8 cellular contexts compared by ENCODE assay signal in genomic region chr6:33161354-33162320, GRCh38. TPM values are rescaled to one million over a fixed set of nuclear protein-coding genes. Genes with fewer than 3 reads are reported as not detected.
DNase-seq lines count a peak whose midpoint lies in the region; FAIRE-seq lines count a peak whose summit lies in the region.

No MANE protein-coding gene starts in this region.

- H4K91ac ChIP-seq in neuronal stem cell (ENCODE audit: low read depth, low read length, poor library complexity), result no peak overlapping the region

- H3K79me1 ChIP-seq in neuronal stem cell (ENCODE audit: low read depth, low read length), result no peaks in the 10 kb centered on the region

- H3K18ac ChIP-seq in neuronal stem cell (ENCODE audit: low read length), result peak overlapping the region; percentile 96

- peak overlapping the region; percentile 90 for H3K4me2 ChIP-seq in neuronal stem cell (ENCODE audit: insufficient read depth, low read length, poor library complexity, severe bottlenecking)

- FAIRE-seq in frontal cortex (lab: Jason Lieb, UNC), result no peak

- peak overlapping the region; percentile 94 for H4K8ac ChIP-seq in neuronal stem cell (ENCODE audit: low read depth, low read length)

- H2BK15ac ChIP-seq in neuronal stem cell (ENCODE audit: low read length), result peak overlapping the region; percentile 32

- peak overlapping the region; percentile 89 for H2AK5ac ChIP-seq in neuronal stem cell (ENCODE audit: low read depth, low read length)

- H3K27ac ChIP-seq in SJSA1 (no peak overlapping the region), neuronal stem cell (replicated peaks; ENCODE audit: low read length) (no peak overlapping the region), stomach smooth muscle (ENCODE audit: low read length) (peak overlapping the region; percentile 62)

- H3K4me3 ChIP-seq in SJSA1 (peak overlapping the region; percentile 30), neuronal stem cell (ENCODE audit: low read length in 2 of 2) (peak overlapping the region; percentile 29 to 76), stomach smooth muscle (ENCODE audit: low read length in 2 of 2) (peak overlapping the region; percentile 63 to 72)

- H3K9me3 ChIP-seq in SJSA1 (replicated peaks) (no peaks in the 10 kb centered on the region), neuronal stem cell (replicated peaks in 1 of 2; ENCODE audit: control insufficient read depth in 2 of 2, insufficient read depth in 1 of 2, low read depth in 1 of 2, low read length in 2 of 2) (no peaks in the 10 kb centered on the region), stomach smooth muscle (ENCODE audit: control insufficient read depth in 2 of 2, low read length in 2 of 2) (no peaks in the 10 kb centered on the region)

- peak overlapping the region; percentile 49 for H2BK5ac ChIP-seq in neuronal stem cell (ENCODE audit: low read length)

- peak overlapping the region; percentile 91 for H2AFZ ChIP-seq in neuronal stem cell (ENCODE audit: low read length)

- H3K23ac ChIP-seq in neuronal stem cell (ENCODE audit: low read depth, low read length, poor library complexity), result peak overlapping the region; percentile 81

- H3K14ac ChIP-seq in neuronal stem cell (ENCODE audit: low read length), result peak overlapping the region; percentile 65

- DNase-seq in NCI-H1436 (lab: John Stamatoyannopoulos, UW) (peak; percentile 44), NCI-H1436 treated with DMSO at 0.1 percent for 48 hours (lab: John Stamatoyannopoulos, UW) (no peak), HT1080 (ENCODE audit: low read depth) (peak; percentile 50), SJSA1 (ENCODE audit: low read depth in 1 of 2, low spot score in 2 of 2) (peak; percentile 63 to 72), frontal cortex (ENCODE audit: low spot score in 2 of 2) (peak; percentile 79 to 93), neuronal stem cell (ENCODE audit: low spot score) (peak; percentile 70)
- DNase-seq in activated gamma-delta T cell treated with anti-CD3 and anti-CD28 coated beads, Interleukin-2, amount 50 U/mL, for 16 hours (ENCODE audit: low read depth), result peak; percentile 72

- H3K4me1 ChIP-seq in SJSA1 (replicated peaks) (peaks cover 11% of the 10 kb centered on the region), neuronal stem cell (ENCODE audit: control insufficient read depth in 2 of 2, insufficient read depth in 1 of 2, low read depth in 1 of 2, low read length in 2 of 2) (peaks cover 0 to 7% of the 10 kb centered on the region in 2 donors), stomach smooth muscle (ENCODE audit: control insufficient read depth, insufficient read depth, low read length) (peaks cover 13% of the 10 kb centered on the region)

- H3K27me3 ChIP-seq in SJSA1 (replicated peaks), result no peaks in the 10 kb centered on the region
- peaks cover 0 to 25% (median 10%) of the 10 kb centered on the region in 3 experiments for H3K27me3 ChIP-seq in neuronal stem cell (ENCODE audit: control insufficient read depth in 3 of 3, insufficient read depth in 3 of 3, low read depth in 1 of 3, low read length in 3 of 3)
- H3K27me3 ChIP-seq in stomach smooth muscle (ENCODE audit: control insufficient read depth in 1 of 2, insufficient read depth in 2 of 2, low read length in 2 of 2), result no peaks in the 10 kb centered on the region

- peak overlapping the region; percentile 93 for H3K4ac ChIP-seq in neuronal stem cell (ENCODE audit: low read length)

- H3K9ac ChIP-seq in neuronal stem cell (ENCODE audit: low read depth, low read length, poor library complexity) (peak overlapping the region; percentile 85), stomach smooth muscle (ENCODE audit: low read length in 2 of 2) (peak overlapping the region; percentile 29 to 56)

- H2BK12ac ChIP-seq in neuronal stem cell (ENCODE audit: low read length), result peak overlapping the region; percentile 95

- no CpG with 5 or more reads among the region's 58 CpGs for WGBS in neuronal stem cell (ENCODE audit: extremely low coverage in 2 of 2, insufficient read length in 2 of 2, insufficient replicate concordance in 1 of 2), 2 donors

- peak overlapping the region; percentile 67 for H2BK120ac ChIP-seq in neuronal stem cell (ENCODE audit: low read depth, low read length)

- H3K36me3 ChIP-seq in SJSA1 (no peaks in the 10 kb centered on the region), neuronal stem cell (replicated peaks in 1 of 2; ENCODE audit: control insufficient read depth in 2 of 2, insufficient read depth in 2 of 2, low read length in 2 of 2) (no peaks in the 10 kb centered on the region), stomach smooth muscle (ENCODE audit: control insufficient read depth in 2 of 2, insufficient read depth in 2 of 2, low read length in 2 of 2) (no peaks in the 10 kb centered on the region)

RNA-seq across cellular contexts. Expression of gene COL11A2, which starts 30.6 kb away (rescaled TPM):
- 0.71 and 0.77 TPM in 2 replicates for total RNA-seq in HT1080 (2014; rRNA removed; shearing (Covaris generic))
- 0.01 and 0.19 TPM in 2 replicates for polyA plus RNA-seq in HT1080 (2015; cell fraction: cytosol; rRNA removed)
- 1.7 and 2.4 TPM in 2 replicates for polyA plus RNA-seq in HT1080 (2015; cell fraction: nucleus; rRNA removed)
- 0.32 TPM in 1 of 2 replicates, not detected in the other for total RNA-seq in SJSA1 (2014; rRNA removed; shearing (Covaris generic))
- total RNA-seq in frontal cortex, result 1.2 TPM
- polyA plus RNA-seq in neuronal stem cell (2013, experiment 1 of 2), result 0.86 TPM
- 0.82 TPM for polyA plus RNA-seq in neuronal stem cell (2013, experiment 2 of 2)

RNA-seq across cellular contexts. Expression of gene RXRB, which starts 38.8 kb away (rescaled TPM):
- 30.7 and 32.5 TPM in 2 replicates for total RNA-seq in HT1080 (2014; rRNA removed; shearing (Covaris generic))
- 28.6 and 30.4 TPM in 2 replicates for polyA plus RNA-seq in HT1080 (2015; cell fraction: cytosol; rRNA removed)
- polyA plus RNA-seq in HT1080 (2015; cell fraction: nucleus; rRNA removed), result 149 and 153 TPM in 2 replicates
- 12.4 and 14.7 TPM in 2 replicates for total RNA-seq in SJSA1 (2014; rRNA removed; shearing (Covaris generic))
- total RNA-seq in frontal cortex, result 23.2 TPM
- polyA plus RNA-seq in neuronal stem cell (2013, experiment 1 of 2), result 18.7 TPM
- 18.1 TPM for polyA plus RNA-seq in neuronal stem cell (2013, experiment 2 of 2)

RNA-seq across cellular contexts. Expression of gene SLC39A7, which starts 39.0 kb away (rescaled TPM):
- total RNA-seq in HT1080 (2014; rRNA removed; shearing (Covaris generic)), result 94.6 and 121 TPM in 2 replicates
- 135 and 141 TPM in 2 replicates for polyA plus RNA-seq in HT1080 (2015; cell fraction: cytosol; rRNA removed)
- 142 and 147 TPM in 2 replicates for polyA plus RNA-seq in HT1080 (2015; cell fraction: nucleus; rRNA removed)
- 105 and 122 TPM in 2 replicates for total RNA-seq in SJSA1 (2014; rRNA removed; shearing (Covaris generic))
- total RNA-seq in frontal cortex, result 36.3 TPM
- polyA plus RNA-seq in neuronal stem cell (2013, experiment 1 of 2), result 42.0 TPM
- polyA plus RNA-seq in neuronal stem cell (2013, experiment 2 of 2), result 40.1 TPM

RNA-seq across cellular contexts. Expression of gene HSD17B8, which starts 42.8 kb away (rescaled TPM):
- 5.3 and 5.6 TPM in 2 replicates for total RNA-seq in HT1080 (2014; rRNA removed; shearing (Covaris generic))
- 15.6 and 19.0 TPM in 2 replicates for polyA plus RNA-seq in HT1080 (2015; cell fraction: cytosol; rRNA removed)
- polyA plus RNA-seq in HT1080 (2015; cell fraction: nucleus; rRNA removed), result 14.1 and 17.5 TPM in 2 replicates
- 4.5 and 11.6 TPM in 2 replicates for total RNA-seq in SJSA1 (2014; rRNA removed; shearing (Covaris generic))
- 3.3 TPM for total RNA-seq in frontal cortex
- polyA plus RNA-seq in neuronal stem cell (2013, experiment 1 of 2), result 8.2 TPM
- polyA plus RNA-seq in neuronal stem cell (2013, experiment 2 of 2), result 8.3 TPM

RNA-seq across cellular contexts. Expression of gene RING1, which starts 46.7 kb away (rescaled TPM):
- 32.1 and 37.0 TPM in 2 replicates for total RNA-seq in HT1080 (2014; rRNA removed; shearing (Covaris generic))
- 26.7 and 31.3 TPM in 2 replicates for polyA plus RNA-seq in HT1080 (2015; cell fraction: cytosol; rRNA removed)
- 41.6 and 48.8 TPM in 2 replicates for polyA plus RNA-seq in HT1080 (2015; cell fraction: nucleus; rRNA removed)
- total RNA-seq in SJSA1 (2014; rRNA removed; shearing (Covaris generic)), result 32.5 and 37.2 TPM in 2 replicates
- total RNA-seq in frontal cortex, result 24.5 TPM
- 47.3 TPM for polyA plus RNA-seq in neuronal stem cell (2013, experiment 1 of 2)
- polyA plus RNA-seq in neuronal stem cell (2013, experiment 2 of 2), result 47.9 TPM
